In the genomic region with DNA sequence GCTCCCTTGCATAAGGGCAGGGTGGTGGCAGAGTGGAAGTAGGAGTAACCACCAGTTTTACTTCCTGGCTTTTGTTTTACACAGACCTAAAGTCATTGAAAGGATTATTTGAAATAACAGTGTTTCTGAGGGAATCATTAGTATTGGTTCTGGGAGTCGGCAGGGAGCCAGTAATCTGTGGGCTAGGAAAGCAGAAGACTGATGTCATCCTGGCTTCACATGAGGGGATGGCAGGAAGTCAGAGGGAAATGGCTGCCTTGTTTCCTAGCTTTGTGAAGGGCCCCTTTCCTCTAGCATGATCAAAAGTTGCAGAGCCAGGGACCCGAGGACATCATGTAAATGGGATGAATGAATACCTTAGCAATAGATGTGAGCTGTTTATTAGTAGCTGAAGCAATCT, we compare ENCODE assay signal across 25 cellular contexts.
"Had no signal": no experiment of that assay in that cellular context is flagged by ENCODE, and none has a peak within 500 bp of the region (broad histone marks: within the 10 kb centered on the region; RNA-seq: fewer than 3 reads in every experiment).

No MANE protein-coding gene starts in this region.

- H3K4me3 Mint-ChIP-seq: activated naive CD8-positive, alpha-beta T cell treated with anti-CD3 and anti-CD28 coated beads for 36 hours; activated T-cell treated with anti-CD3 and anti-CD28 coated beads, Interleukin-2, amount 50 U/mL, for 24 hours; central memory CD8-positive, alpha-beta T cell; endodermal cell; memory B cell; stimulated activated naive B cell treated with anti-CD40 and anti-IgM and Interleukin-4, amounts not matched to agents 10 μg/mL and 1 μg/mL and 100 μg/mL, for 72 hours had no signal

- ATAC-seq: gastroesophageal sphincter; heart left ventricle; left colon; stimulated activated naive B cell treated with anti-CD40 and anti-IgM and Interleukin-4, amounts not matched to agents 10 μg/mL and 1 μg/mL and 100 μg/mL, for 72 hours had no signal

- DNase-seq: activated CD8-positive, alpha-beta memory T cell treated with anti-CD3 and anti-CD28 coated beads for 24 hours; activated CD8-positive, alpha-beta memory T cell treated with anti-CD3 and anti-CD28 coated beads, Interleukin-2, amount 50 U/mL, for 4 hours; activated naive CD4-positive, alpha-beta T cell treated with Interleukin-2 at 50 U/mL for 16 hours; activated naive CD8-positive, alpha-beta T cell treated with anti-CD3 and anti-CD28 coated beads for 36 hours; activated T-cell treated with anti-CD3 and anti-CD28 coated beads, Interleukin-2, amount 50 U/mL, for 24 hours; endodermal cell; esophagus squamous epithelium; heart left ventricle; islet precursor cell; left colon; retina; sigmoid colon; stimulated activated CD4-positive, alpha-beta T cell treated with anti-CD3 and anti-CD28 coated beads, Interleukin-2, amount 100 ng/mL, for 48 hours; stimulated activated CD8-positive, alpha-beta memory T cell treated with anti-CD3 and anti-CD28 coated beads, Interleukin-4, amount 100 ng/mL, for 48 hours; stimulated activated naive B cell treated with anti-CD40 and anti-IgM and Interleukin-4, amounts not matched to agents 10 μg/mL and 1 μg/mL and 100 μg/mL, for 72 hours; T-helper 2 cell; transverse colon had no signal

- H3K4me3 ChIP-seq: breast epithelium, coronary artery, esophagus squamous epithelium, gastroesophageal sphincter, heart left ventricle, sigmoid colon, smooth muscle cell, transverse colon had no signal

- H3K36me3 ChIP-seq: breast epithelium, esophagus squamous epithelium, gastroesophageal sphincter, heart left ventricle, sigmoid colon, transverse colon had no signal

- H3K9me3 Mint-ChIP-seq: activated T-cell treated with anti-CD3 and anti-CD28 coated beads, Interleukin-2, amount 50 U/mL, for 24 hours; activated T-helper 2 cell treated with anti-CD3 and anti-CD28 coated beads, Interferon-gamma antibody, Interleukin-2, Interleukin-4, amounts not matched to agents 10 μg/mL and 5 μg/mL and 100 μg/mL, durations not matched to agents 14 hours and 24 hours and 36 hours; memory B cell had no signal

- H3K9me3 ChIP-seq: esophagus squamous epithelium, gastroesophageal sphincter, sigmoid colon, transverse colon had no signal

- H3K36me3 Mint-ChIP-seq: activated naive CD8-positive, alpha-beta T cell treated with anti-CD3 and anti-CD28 coated beads for 36 hours; memory B cell; stimulated activated naive B cell treated with anti-CD40 and anti-IgM and Interleukin-4, amounts not matched to agents 10 μg/mL and 1 μg/mL and 100 μg/mL, for 72 hours had no signal

- H3K27ac Mint-ChIP-seq: activated naive CD8-positive, alpha-beta T cell treated with anti-CD3 and anti-CD28 coated beads for 36 hours; activated T-cell treated with anti-CD3 and anti-CD28 coated beads, Interleukin-2, amount 50 U/mL, for 24 hours; activated T-helper 2 cell treated with anti-CD3 and anti-CD28 coated beads, Interferon-gamma antibody, Interleukin-2, Interleukin-4, amounts not matched to agents 10 μg/mL and 5 μg/mL and 100 μg/mL, durations not matched to agents 14 hours and 24 hours and 36 hours; endodermal cell; memory B cell; progenitor cell of endocrine pancreas; stimulated activated naive B cell treated with anti-CD40 and anti-IgM and Interleukin-4, amounts not matched to agents 10 μg/mL and 1 μg/mL and 100 μg/mL, for 72 hours had no signal

- H3K4me2 ChIP-seq: smooth muscle cell had no signal

- H3K4me1 ChIP-seq: breast epithelium, esophagus squamous epithelium, gastroesophageal sphincter, heart left ventricle, sigmoid colon, transverse colon had no signal

- H3K4me1 Mint-ChIP-seq: activated naive CD8-positive, alpha-beta T cell treated with anti-CD3 and anti-CD28 coated beads for 36 hours; central memory CD8-positive, alpha-beta T cell; stimulated activated naive B cell treated with anti-CD40 and anti-IgM and Interleukin-4, amounts not matched to agents 10 μg/mL and 1 μg/mL and 100 μg/mL, for 72 hours had no signal

- H3K27me3 ChIP-seq: breast epithelium, esophagus squamous epithelium, gastroesophageal sphincter, heart left ventricle, sigmoid colon, transverse colon had no signal

- H3K27ac ChIP-seq: breast epithelium, coronary artery, esophagus squamous epithelium, gastroesophageal sphincter, heart left ventricle, sigmoid colon, transverse colon had no signal

- H3K27me3 Mint-ChIP-seq: activated naive CD8-positive, alpha-beta T cell treated with anti-CD3 and anti-CD28 coated beads for 36 hours; activated T-cell treated with anti-CD3 and anti-CD28 coated beads, Interleukin-2, amount 50 U/mL, for 24 hours; central memory CD8-positive, alpha-beta T cell; memory B cell; progenitor cell of endocrine pancreas; stimulated activated naive B cell treated with anti-CD40 and anti-IgM and Interleukin-4, amounts not matched to agents 10 μg/mL and 1 μg/mL and 100 μg/mL, for 72 hours had no signal
